Comparison of ENCODE assay signal across 8 cellular contexts in the genomic region with DNA sequence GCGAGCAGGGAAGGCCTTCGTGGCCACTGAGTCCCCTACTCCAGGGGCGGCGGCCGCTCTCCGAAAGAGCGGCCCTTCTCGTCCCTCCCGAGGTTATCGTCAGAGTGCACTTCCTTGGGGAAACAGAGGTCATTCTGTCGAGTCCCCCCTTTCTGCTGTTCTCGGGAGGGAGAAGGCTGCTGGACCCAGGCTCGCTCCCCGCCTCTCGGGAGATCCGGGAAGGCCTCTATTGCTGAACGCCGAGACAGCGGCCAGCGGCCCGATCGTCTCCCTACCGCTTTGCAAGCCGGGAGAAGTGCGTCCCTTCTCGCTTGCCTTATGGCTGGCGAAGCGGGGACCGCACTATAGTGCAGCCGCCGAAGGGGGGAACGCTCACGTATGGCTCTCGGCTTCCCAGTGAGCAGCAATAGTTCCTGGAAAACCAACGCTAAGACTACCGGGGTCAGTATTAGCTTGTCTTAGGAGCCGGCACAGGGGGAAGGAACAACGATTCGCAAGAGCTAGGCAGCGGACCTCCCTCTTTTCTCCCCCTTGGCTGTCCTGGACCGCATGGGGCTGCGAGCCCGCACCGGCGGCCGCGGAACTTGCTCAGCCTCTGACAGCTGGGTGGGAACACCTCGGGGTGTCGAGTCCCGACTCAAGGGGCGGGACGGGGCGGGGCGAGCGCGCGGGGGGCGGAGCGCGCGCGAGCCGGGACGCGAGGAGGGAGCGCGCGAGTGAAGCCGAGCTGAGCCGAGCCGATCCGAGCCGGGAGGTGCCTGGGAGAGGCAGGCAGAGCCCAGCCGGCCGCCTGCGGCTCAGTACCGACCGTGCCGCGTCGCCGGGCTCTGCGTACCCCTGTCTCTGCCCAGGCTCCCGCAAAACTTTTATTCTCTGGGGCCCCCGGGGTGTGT. TPM values are rescaled to one million over a fixed set of nuclear protein-coding genes. Genes with fewer than 3 reads are reported as not detected.
DNase-seq lines count a peak whose midpoint lies in the region; ATAC-seq and TF ChIP-seq lines count a peak whose summit lies in the region.

No MANE protein-coding gene starts in this region.

- TF ChIP-seq CTCF in epithelial cell of proximal tubule (conservative IDR thresholded peaks at IDR 0.05; ENCODE audit: low read depth, low read length) = no peak

- no peaks in the 10 kb centered on the region for H3K36me3 Mint-ChIP-seq in IgD-negative memory B cell

- peak overlapping the region; percentile 78 to 85 for H3K9ac ChIP-seq in mucosa of rectum (ENCODE audit: low read depth in 1 of 2, low read length in 2 of 2)

- no peaks in the 10 kb centered on the region for H3K9me3 Mint-ChIP-seq in IgD-negative memory B cell

- H3K27me3 Mint-ChIP-seq in IgD-negative memory B cell = peaks cover 5% of the 10 kb centered on the region

- H3K4me3 Mint-ChIP-seq in IgD-negative memory B cell = peak overlapping the region; percentile 93 to 98 (median 94)

- H3K27me3 ChIP-seq in mucosa of rectum (ENCODE audit: control insufficient read depth in 2 of 2, insufficient read depth in 2 of 2, low read length in 2 of 2) = peaks cover 0 to 2% of the 10 kb centered on the region in 2 donors

- peak overlapping the region; percentile 92 to 95 for H3K27ac ChIP-seq in mucosa of rectum (ENCODE audit: low read depth in 2 of 2, low read length in 2 of 2)

- H3K4me3 ChIP-seq in epithelial cell of proximal tubule (ENCODE audit: low read depth, low read length) (peak overlapping the region; percentile 83), mucosa of rectum (ENCODE audit: low read length in 2 of 2) (peak overlapping the region; percentile 83 to 84)

- peaks cover 12 to 31% (median 18%) of the 10 kb centered on the region in 3 donors for H3K4me1 Mint-ChIP-seq in IgD-negative memory B cell

- ATAC-seq in GM21619 (IDR thresholded peaks at IDR 0.05; ENCODE audit: unreplicated experiment) = peak; percentile 85

- H3K4me1 ChIP-seq in mucosa of rectum (ENCODE audit: control insufficient read depth in 2 of 2, insufficient read depth in 2 of 2, low read length in 2 of 2) = peaks cover 15 to 21% of the 10 kb centered on the region in 2 donors

- DNase-seq in DMS153 treated with DMSO at 0.1 percent for 48 hours (lab: John Stamatoyannopoulos, UW; ENCODE audit: unreplicated experiment) = peak; percentile 85
- DNase-seq in OCI-M2 (lab: John Stamatoyannopoulos, UW; ENCODE audit: unreplicated experiment) = peak; percentile 62
- DNase-seq in activated T-cell treated with anti-CD3 and anti-CD28 coated beads, Interleukin-2, amount 50 U/mL, for 1 hour = peak; percentile 94
- peak; percentile 53 for DNase-seq in epithelial cell of proximal tubule (ENCODE audit: low read depth)
- peak; percentile 87 for DNase-seq in stimulated activated CD8-positive, alpha-beta memory T cell treated with anti-CD3 and anti-CD28 coated beads, Interleukin-4, amount 100 ng/mL, for 24 hours (ENCODE audit: low read depth)

- H3K9me3 ChIP-seq in mucosa of rectum (ENCODE audit: control insufficient read depth in 2 of 2, low read length in 2 of 2) = no peaks in the 10 kb centered on the region

- peak overlapping the region; percentile 89 to 95 (median 90) for H3K27ac Mint-ChIP-seq in IgD-negative memory B cell

- no peaks in the 10 kb centered on the region for H3K36me3 ChIP-seq in mucosa of rectum (ENCODE audit: control insufficient read depth in 2 of 2, insufficient read depth in 2 of 2, low read length in 2 of 2)

RNA-seq across cellular contexts. Expression of a gene that starts 0.9 kb away (rescaled TPM):
- polyA plus RNA-seq in IgD-negative memory B cell = 3.0 TPM
- 2.4 and 3.2 TPM in 2 replicates for total RNA-seq in epithelial cell of proximal tubule

Comparison
In these comparisons a context has a peak if more than half of its experiments do, and no peak if none do; other contexts are left out.
1. Peak in every context shown above with its lines: DNase-seq, ATAC-seq, H3K4me3 ChIP-seq and H3K27ac ChIP-seq.